8 cellular contexts compared by ENCODE assay signal in genomic region chr6:28922004-28922840, GRCh38. TPM values are rescaled to one million over a fixed set of nuclear protein-coding genes. Genes with fewer than 3 reads are reported as not detected.
DNase-seq lines count a peak whose midpoint lies in the region; ATAC-seq and TF ChIP-seq lines count a peak whose summit lies in the region.

No MANE protein-coding gene starts in this region.

- H3K4me3 ChIP-seq in AG04449 (ENCODE audit: low read depth, low read length) (peak overlapping the region; percentile 98), foreskin fibroblast (ENCODE audit: low read depth in 1 of 2, low read length in 2 of 2) (peak overlapping the region; percentile 88 to 95), psoas muscle (peak overlapping the region; percentile 85)

- peaks cover 15% of the 10 kb centered on the region for H3K4me1 ChIP-seq in psoas muscle

- peak overlapping the region; percentile 93 for H3K4me3 Mint-ChIP-seq in HFFc6
- H3K4me3 Mint-ChIP-seq in activated CD4-positive, alpha-beta memory T cell treated with anti-CD3 and anti-CD28 coated beads for 36 hours, result peak overlapping the region; percentile 94

- H3K27me3 ChIP-seq in psoas muscle (ENCODE audit: insufficient read depth in 3 of 3, low read length in 2 of 3), result no peaks in the 10 kb centered on the region

- 44 to 48% (median 45%) methylated on average over 10 of the region's 10 CpGs for WGBS in psoas muscle, 3 donors

- ATAC-seq in psoas muscle, result peak; percentile 5 to 44 (median 40)
- no peak for ATAC-seq in HG03039 (IDR thresholded peaks at IDR 0.05; ENCODE audit: unreplicated experiment)
- no peak for ATAC-seq in GM19351 (IDR thresholded peaks at IDR 0.05; ENCODE audit: unreplicated experiment)

- H3K4me1 Mint-ChIP-seq in HFFc6 (ENCODE audit: low read depth), result peaks cover 26% of the 10 kb centered on the region
- peaks cover 42% of the 10 kb centered on the region for H3K4me1 Mint-ChIP-seq in activated CD4-positive, alpha-beta memory T cell treated with anti-CD3 and anti-CD28 coated beads for 36 hours (ENCODE audit: low read depth)

- intact Hi-C loops in activated CD4-positive, alpha-beta memory T cell treated with anti-CD3 and anti-CD28 coated beads for 36 hours (cut with micrococcal nuclease), result loop anchor here (1.0 to 5.0 kb wide), 2 partner anchors 26 to 85 kb away; no protein-coding TSS in a partner anchor
- intact Hi-C loops in psoas muscle (cut with DNase I), result no loop called here

- H3K27me3 Mint-ChIP-seq in HFFc6 (ENCODE audit: insufficient read depth), result no peaks in the 10 kb centered on the region; the same call in 1 of the 2 replicates
- H3K27me3 Mint-ChIP-seq in activated CD4-positive, alpha-beta memory T cell treated with anti-CD3 and anti-CD28 coated beads for 36 hours, result no peaks in the 10 kb centered on the region

- peak overlapping the region; percentile 98 for H3K27ac ChIP-seq in psoas muscle

- H3K9me3 ChIP-seq in psoas muscle, result no peaks in the 10 kb centered on the region

- CTCF ChIA-PET in AG04449 (lab: Yijun Ruan, JAX), result interaction anchor here (0.8 to 2.2 kb wide), 9 partner anchors 12 to 99 kb away, joined by 3 to 9 read pairs (median 5); no protein-coding TSS in a partner anchor
- CTCF ChIA-PET in activated CD4-positive, alpha-beta memory T cell treated with anti-CD3 and anti-CD28 coated beads for 36 hours (lab: Charles Lee), result interaction anchor here (0.7 to 3.1 kb wide), 6 partner anchors 26 to 732 kb away, joined by 3 to 24 read pairs (median 8); no protein-coding TSS in a partner anchor

- peaks cover 15 to 47% of the 10 kb centered on the region in 2 donors for H3K36me3 ChIP-seq in psoas muscle (ENCODE audit: insufficient read depth in 1 of 2, low read depth in 1 of 2)

- H3K27ac Mint-ChIP-seq in HFFc6, result peak overlapping the region; percentile 82
- H3K27ac Mint-ChIP-seq in activated CD4-positive, alpha-beta memory T cell treated with anti-CD3 and anti-CD28 coated beads for 36 hours, result peak overlapping the region; percentile 94

- peaks cover 36% of the 10 kb centered on the region for H3K36me3 Mint-ChIP-seq in HFFc6 (ENCODE audit: low read depth)
- peaks cover 48% of the 10 kb centered on the region for H3K36me3 Mint-ChIP-seq in activated CD4-positive, alpha-beta memory T cell treated with anti-CD3 and anti-CD28 coated beads for 36 hours

- POLR2A ChIA-PET in AG04449 (lab: Yijun Ruan, JAX), result interaction anchor here (0.7 to 3.3 kb wide), 5 partner anchors 11 to 63 kb away, joined by 3 to 18 read pairs (median 10); no protein-coding TSS in a partner anchor
- POLR2A ChIA-PET in activated CD4-positive, alpha-beta memory T cell treated with anti-CD3 and anti-CD28 coated beads for 36 hours (lab: Charles Lee), result interaction anchor here (0.9 to 3.3 kb wide), 10 partner anchors 8 to 1029 kb away, joined by 3 to 24 read pairs (median 8); a partner anchor contains a TSS

- H3K9me3 Mint-ChIP-seq in HFFc6, result no peaks in the 10 kb centered on the region
- H3K9me3 Mint-ChIP-seq in activated CD4-positive, alpha-beta memory T cell treated with anti-CD3 and anti-CD28 coated beads for 36 hours, result no peaks in the 10 kb centered on the region

- TF ChIP-seq CTCF in AG04449 (IDR thresholded peaks at IDR 0.05; ENCODE audit: insufficient read depth, low read length, missing control alignments) (no peak), HFFc6 (IDR thresholded peaks at IDR 0.05) (no peak), foreskin fibroblast (IDR thresholded peaks at IDR 0.05; ENCODE audit: low read depth, low read length) (no peak), psoas muscle (IDR thresholded peaks at IDR 0.05) (no peak)

- DNase-seq in AG04449 (ENCODE audit: low read depth, low spot score) (no peak), HFFc6 (peak; percentile 25), foreskin fibroblast (peak in 1 of 2 donors; percentile 45), psoas muscle (no peak), NCI-H1694 (lab: John Stamatoyannopoulos, UW) (no peak)
- DNase-seq in activated CD4-positive, alpha-beta memory T cell treated with anti-CD3 and anti-CD28 coated beads for 36 hours, result peak; percentile 60

RNA-seq across cellular contexts. Expression of gene TRIM27, which starts 1.6 kb away (rescaled TPM):
- 10 to 100 TPM; 35.9 to 40.6 (median 39.3) TPM for total RNA-seq in HFFc6 (2021; fragmentation: NEBNext Ultra II Directional; extraction: Animal tissue kit (Norgen Biotek cat#: 25700))
- 10 to 100 TPM; 49.7 to 54.6 TPM for total RNA-seq in activated CD4-positive, alpha-beta memory T cell treated with anti-CD3 and anti-CD28 coated beads for 36 hours
- 10 to 100 TPM; 15.0 to 26.0 (median 23.6) TPM for total RNA-seq in psoas muscle
- 10 to 100 TPM; 15.5 to 42.8 (median 39.5) TPM for polyA plus RNA-seq in psoas muscle

Comparison
In these comparisons a context has a peak if more than half of its experiments do, and no peak if none do; other contexts are left out.
1. DNase-seq: peak in HFFc6 (single experiment) and activated CD4-positive, alpha-beta memory T cell treated with anti-CD3 and anti-CD28 coated beads for 36 hours (single experiment); none in AG04449 (single experiment), psoas muscle (0 of 2) and NCI-H1694 (single experiment).
2. ATAC-seq: peak in psoas muscle (4 of 4); none in HG03039 (single experiment) and GM19351 (single experiment).
3. Peak in every context shown above with its lines, with median percentiles within 50 percentile points of each other: H3K4me3 ChIP-seq.